In the genomic region with DNA sequence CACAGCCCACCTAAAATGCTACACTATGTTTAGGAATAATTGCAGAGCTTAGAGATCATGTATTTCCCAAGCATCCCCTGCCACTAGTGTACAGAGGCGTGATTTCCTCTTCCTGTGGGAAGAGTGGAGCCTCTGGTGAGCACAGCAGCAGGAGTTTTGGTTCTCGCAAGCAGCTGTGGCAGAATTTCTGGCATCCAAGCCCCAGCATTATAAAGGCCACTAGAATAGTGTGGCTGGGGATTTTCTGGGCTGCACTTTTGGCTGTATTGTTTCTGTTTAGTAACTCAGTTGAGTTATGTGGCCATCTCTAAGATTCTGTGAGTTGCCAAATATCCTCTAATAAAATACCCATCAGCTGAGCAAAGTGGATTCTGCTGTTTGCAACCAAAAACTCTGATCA, we compare ENCODE assay signal across 1 cellular context.
TF ChIP-seq lines count a peak whose summit lies in the region.

No MANE protein-coding gene starts in this region.

TF ChIP-seq in IMR-90, 13 proteins besides CTCF, POLR2A, EP300 and RAD21:
- TF ChIP-seq MAZ (IDR thresholded peaks at IDR 0.05; ENCODE audit: borderline replicate concordance, low read depth, low read length): no peak
- TF ChIP-seq SMC3 (IDR thresholded peaks at IDR 0.05; ENCODE audit: low read depth, low read length): no peak
- TF ChIP-seq FOS (IDR thresholded peaks at IDR 0.05; ENCODE audit: low read depth, low read length): no peak
- TF ChIP-seq RCOR1 (IDR thresholded peaks at IDR 0.05; ENCODE audit: insufficient replicate concordance, low read length): no peak
- no peak for TF ChIP-seq NFE2L2 (IDR thresholded peaks at IDR 0.05; ENCODE audit: low read depth, low read length)
- TF ChIP-seq BHLHE40 (IDR thresholded peaks at IDR 0.05; ENCODE audit: low read depth, low read length): no peak
- TF ChIP-seq, protein P1, sequence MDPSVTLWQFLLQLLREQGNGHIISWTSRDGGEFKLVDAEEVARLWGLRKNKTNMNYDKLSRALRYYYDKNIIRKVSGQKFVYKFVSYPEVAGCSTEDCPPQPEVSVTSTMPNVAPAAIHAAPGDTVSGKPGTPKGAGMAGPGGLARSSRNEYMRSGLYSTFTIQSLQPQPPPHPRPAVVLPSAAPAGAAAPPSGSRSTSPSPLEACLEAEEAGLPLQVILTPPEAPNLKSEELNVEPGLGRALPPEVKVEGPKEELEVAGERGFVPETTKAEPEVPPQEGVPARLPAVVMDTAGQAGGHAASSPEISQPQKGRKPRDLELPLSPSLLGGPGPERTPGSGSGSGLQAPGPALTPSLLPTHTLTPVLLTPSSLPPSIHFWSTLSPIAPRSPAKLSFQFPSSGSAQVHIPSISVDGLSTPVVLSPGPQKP (IDR thresholded peaks at IDR 0.05; ENCODE audit: borderline replicate concordance, low read depth, low read length): no peak
- TF ChIP-seq MXI1 (IDR thresholded peaks at IDR 0.05; ENCODE audit: borderline replicate concordance, low read depth, low read length): no peak
- TF ChIP-seq, protein P2, sequence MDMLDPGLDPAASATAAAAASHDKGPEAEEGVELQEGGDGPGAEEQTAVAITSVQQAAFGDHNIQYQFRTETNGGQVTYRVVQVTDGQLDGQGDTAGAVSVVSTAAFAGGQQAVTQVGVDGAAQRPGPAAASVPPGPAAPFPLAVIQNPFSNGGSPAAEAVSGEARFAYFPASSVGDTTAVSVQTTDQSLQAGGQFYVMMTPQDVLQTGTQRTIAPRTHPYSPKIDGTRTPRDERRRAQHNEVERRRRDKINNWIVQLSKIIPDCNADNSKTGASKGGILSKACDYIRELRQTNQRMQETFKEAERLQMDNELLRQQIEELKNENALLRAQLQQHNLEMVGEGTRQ (IDR thresholded peaks at IDR 0.05; ENCODE audit: low read depth, low read length): no peak
- no peak for TF ChIP-seq RFX5 (IDR thresholded peaks at IDR 0.05; ENCODE audit: low read depth, low read length)
- no peak for TF ChIP-seq MAFK (IDR thresholded peaks at IDR 0.05; ENCODE audit: low read depth, low read length)
- no peak for TF ChIP-seq CHD1 (IDR thresholded peaks at IDR 0.05; ENCODE audit: low read depth, low read length)
TF ChIP-seq in IMR-90: peak in this region for 0.
